ENCODE assay signal across 1 cellular context in genomic region chr5:73644385-73644963, GRCh38.
TF ChIP-seq lines count a peak whose summit lies in the region.

No MANE protein-coding gene starts in this region.

TF ChIP-seq in IMR-90, 13 proteins besides CTCF, POLR2A, EP300 and RAD21 (continued from another document):
- TF ChIP-seq ELK1 (IDR thresholded peaks at IDR 0.05; ENCODE audit: borderline replicate concordance, low read depth, low read length) (no peak), RCOR1 (IDR thresholded peaks at IDR 0.05; ENCODE audit: insufficient replicate concordance, low read length) (no peak), USF2 (IDR thresholded peaks at IDR 0.05; ENCODE audit: low read depth, low read length) (no peak), MAFK (IDR thresholded peaks at IDR 0.05; ENCODE audit: low read depth, low read length) (no peak), NFE2L2 (IDR thresholded peaks at IDR 0.05; ENCODE audit: low read depth, low read length) (no peak), MAZ (IDR thresholded peaks at IDR 0.05; ENCODE audit: borderline replicate concordance, low read depth, low read length) (no peak)
TF ChIP-seq in IMR-90: peak in this region for 0.
